15 cellular contexts compared by ENCODE assay signal in the genomic region with DNA sequence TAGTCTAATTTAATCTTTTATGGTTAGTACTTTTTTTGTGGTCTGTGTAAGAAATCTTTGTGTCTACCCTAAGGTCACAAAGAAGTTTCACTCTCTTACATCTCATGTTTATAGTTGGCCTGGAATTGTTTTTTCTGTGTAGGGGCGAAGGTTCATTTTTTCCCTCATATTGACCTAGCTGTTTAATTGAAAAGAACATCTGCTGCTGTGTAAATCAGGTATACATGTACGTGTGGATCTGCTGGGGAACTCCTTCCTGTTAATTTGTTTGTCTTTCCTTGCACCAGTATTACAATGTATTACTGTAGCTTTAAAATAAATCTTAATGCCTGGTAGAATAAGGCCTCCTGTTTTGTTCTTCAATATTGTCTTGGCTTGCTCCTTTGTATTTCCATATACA. TPM values are rescaled to one million over a fixed set of nuclear protein-coding genes. Genes with fewer than 3 reads are reported as not detected.
DNase-seq lines count a peak whose midpoint lies in the region; ATAC-seq and TF ChIP-seq lines count a peak whose summit lies in the region.
"Had no signal": no experiment of that assay in that cellular context is flagged by ENCODE, and none has a peak within 500 bp of the region (broad histone marks: within the 10 kb centered on the region; RNA-seq: fewer than 3 reads in every experiment).

No MANE protein-coding gene starts in this region.

- H3K27me3 ChIP-seq in BE2C = no peaks in the 10 kb centered on the region

- no peak overlapping the region for H3K4me3 Mint-ChIP-seq in HFFc6
- H3K4me3 Mint-ChIP-seq in T-helper 17 cell = no peak overlapping the region
- no peak overlapping the region for H3K4me3 Mint-ChIP-seq in nephron progenitor cell
- H3K4me3 Mint-ChIP-seq in stimulated activated naive B cell treated with anti-CD40 and anti-IgM and Interleukin-4, amounts not matched to agents 10 μg/mL and 1 μg/mL and 100 μg/mL, for 72 hours = no peak overlapping the region

- TF ChIP-seq CTCF in HFFc6 (IDR thresholded peaks at IDR 0.05) = no peak
- TF ChIP-seq CTCF in nephron progenitor cell (IDR thresholded peaks at IDR 0.05) = no peak
- TF ChIP-seq CTCF in BE2C (IDR thresholded peaks at IDR 0.05; ENCODE audit: low read depth, low read length) = no peak

- no peak overlapping the region for H3K4me3 ChIP-seq in BE2C (ENCODE audit: low read depth, low read length)
- H3K4me3 ChIP-seq: K562 had no signal

- H3K9me3 ChIP-seq in T-helper 17 cell (ENCODE audit: control insufficient read depth, low read length, poor library complexity, severe bottlenecking) = no peaks in the 10 kb centered on the region
- H3K9me3 ChIP-seq in BE2C = no peaks in the 10 kb centered on the region

- H3K36me3 Mint-ChIP-seq in HFFc6 (ENCODE audit: low read depth) = no peaks in the 10 kb centered on the region
- no peaks in the 10 kb centered on the region for H3K36me3 Mint-ChIP-seq in T-helper 17 cell (ENCODE audit: low read depth)
- peaks cover 20% of the 10 kb centered on the region for H3K36me3 Mint-ChIP-seq in nephron progenitor cell (ENCODE audit: low read depth)
- H3K36me3 Mint-ChIP-seq in stimulated activated naive B cell treated with anti-CD40 and anti-IgM and Interleukin-4, amounts not matched to agents 10 μg/mL and 1 μg/mL and 100 μg/mL, for 72 hours = peaks cover 12 to 14% of the 10 kb centered on the region in 2 donors

- no peaks in the 10 kb centered on the region for H3K27me3 Mint-ChIP-seq in HFFc6 (ENCODE audit: insufficient read depth)
- no peaks in the 10 kb centered on the region for H3K27me3 Mint-ChIP-seq in T-helper 17 cell
- H3K27me3 Mint-ChIP-seq in nephron progenitor cell (ENCODE audit: low read depth, poor library complexity) = peaks cover 4% of the 10 kb centered on the region
- H3K27me3 Mint-ChIP-seq in stimulated activated naive B cell treated with anti-CD40 and anti-IgM and Interleukin-4, amounts not matched to agents 10 μg/mL and 1 μg/mL and 100 μg/mL, for 72 hours = no peaks in the 10 kb centered on the region

- no peaks in the 10 kb centered on the region for H3K9me3 Mint-ChIP-seq in HFFc6
- H3K9me3 Mint-ChIP-seq in nephron progenitor cell = peaks cover 11% of the 10 kb centered on the region
- peaks cover 2 to 4% of the 10 kb centered on the region in 2 donors for H3K9me3 Mint-ChIP-seq in stimulated activated naive B cell treated with anti-CD40 and anti-IgM and Interleukin-4, amounts not matched to agents 10 μg/mL and 1 μg/mL and 100 μg/mL, for 72 hours

- H3K4me1 Mint-ChIP-seq in HFFc6 (ENCODE audit: low read depth) (peaks cover 39% of the 10 kb centered on the region), T-helper 17 cell (peaks cover 22% of the 10 kb centered on the region), nephron progenitor cell (peaks cover 16% of the 10 kb centered on the region)
- H3K4me1 Mint-ChIP-seq in stimulated activated naive B cell treated with anti-CD40 and anti-IgM and Interleukin-4, amounts not matched to agents 10 μg/mL and 1 μg/mL and 100 μg/mL, for 72 hours = peaks cover 8 to 12% of the 10 kb centered on the region in 2 donors

- in situ Hi-C loops in G401 (cut with HindIII; ENCODE audit: low sequenced_read_pairs) = loop anchor here (10.0 kb wide), 1 partner anchor 123 kb away; no protein-coding TSS in a partner anchor

- DNase-seq in HFFc6 (no peak), NCI-H2029 treated with DMSO at 0.1 percent for 48 hours (lab: John Stamatoyannopoulos, UW) (peak; percentile 87), T-helper 17 cell (no peak), nephron progenitor cell (no peak), G401 (ENCODE audit: low spot score) (no peak), BE2C (no peak)
- no peak for DNase-seq in stimulated activated naive B cell treated with anti-CD40 and anti-IgM and Interleukin-4, amounts not matched to agents 10 μg/mL and 1 μg/mL and 100 μg/mL, for 72 hours
- DNase-seq: activated gamma-delta T cell, aorta, EL, kidney glomerular epithelial cell, NCI-H1694 treated with DMSO at 0.1 percent for 48 hours, OCI-M1 had no signal

- no peaks in the 10 kb centered on the region for H3K36me3 ChIP-seq in BE2C

- 0 out of 2 replicates have a peak overlapping the region, but pooled peaks have one; percentile 1 for H3K27ac Mint-ChIP-seq in HFFc6
- H3K27ac Mint-ChIP-seq in T-helper 17 cell = peak overlapping the region; percentile 32
- H3K27ac Mint-ChIP-seq in nephron progenitor cell = peak overlapping the region; percentile 20
- H3K27ac Mint-ChIP-seq in stimulated activated naive B cell treated with anti-CD40 and anti-IgM and Interleukin-4, amounts not matched to agents 10 μg/mL and 1 μg/mL and 100 μg/mL, for 72 hours = no peak overlapping the region

- no peaks in the 10 kb centered on the region for H3K4me1 ChIP-seq in BE2C

- no peak for ATAC-seq in T-helper 17 cell
- no peak for ATAC-seq in GM21825 (IDR thresholded peaks at IDR 0.05; ENCODE audit: unreplicated experiment)
- ATAC-seq in stimulated activated naive B cell treated with anti-CD40 and anti-IgM and Interleukin-4, amounts not matched to agents 10 μg/mL and 1 μg/mL and 100 μg/mL, for 72 hours (replicated peaks) = no peak

RNA-seq across cellular contexts. Expression of a gene that starts 37.8 kb away (rescaled TPM):
- 10 to 100 TPM; 27.8 to 36.7 (median 33.8) TPM for total RNA-seq in HFFc6 (2021; fragmentation: NEBNext Ultra II Directional; extraction: Animal tissue kit (Norgen Biotek cat#: 25700))
- 10 to 100 TPM; 44.0 to 54.3 TPM for total RNA-seq in T-helper 17 cell
- total RNA-seq in G401 (2014; rRNA removed; shearing (Covaris generic)) = 41.5 and 66.4 TPM in 2 replicates
- 74.2 TPM for polyA plus RNA-seq in BE2C (2012; ENCODE audit: insufficient read depth, insufficient read length, low read depth)
